In genomic region chr20:44572551-44573500, GRCh38 we compare ENCODE assay signal across 8 cellular contexts. TPM values are rescaled to one million over a fixed set of nuclear protein-coding genes. Genes with fewer than 3 reads are reported as not detected.
DNase-seq lines count a peak whose midpoint lies in the region; ATAC-seq and TF ChIP-seq lines count a peak whose summit lies in the region.

No MANE protein-coding gene starts in this region.

- ATAC-seq in mucosa of descending colon = peak; percentile 44

- TF ChIP-seq CTCF in endodermal cell (conservative IDR thresholded peaks at IDR 0.05) (no peak), mucosa of descending colon (IDR thresholded peaks at IDR 0.05) (no peak)

- H3K27ac Mint-ChIP-seq in endodermal cell = peak overlapping the region; percentile 65

- no peak overlapping the region for H3K9ac ChIP-seq in endodermal cell (ENCODE audit: extremely low read depth, low read length, poor library complexity, severe bottlenecking)

- H3K4me3 Mint-ChIP-seq in endodermal cell = no peak overlapping the region

- H3K9me3 ChIP-seq in endodermal cell (ENCODE audit: control insufficient read depth, low read length) (no peaks in the 10 kb centered on the region), mucosa of descending colon (no peaks in the 10 kb centered on the region)

- no peaks in the 10 kb centered on the region for H3K9me3 Mint-ChIP-seq in endodermal cell

- H3K4me1 Mint-ChIP-seq in endodermal cell = peaks cover 15% of the 10 kb centered on the region

- in situ Hi-C loops in KBM-7 (cut with MboI; ENCODE audit: low pct_unique_long_range_greater_than_20kb, low sequenced_read_pairs) = no loop called here

- H3K36me3 Mint-ChIP-seq in endodermal cell (ENCODE audit: low read depth) = peaks cover 5% of the 10 kb centered on the region

- H3K4me3 ChIP-seq in endodermal cell (ENCODE audit: low read length) (no peak overlapping the region), mucosa of descending colon (no peak overlapping the region)

- no peaks in the 10 kb centered on the region for H3K27me3 Mint-ChIP-seq in endodermal cell (ENCODE audit: insufficient read depth)

- peaks cover 11% of the 10 kb centered on the region for H3K36me3 ChIP-seq in endodermal cell (ENCODE audit: control insufficient read depth, insufficient read depth, low read length)
- H3K36me3 ChIP-seq in mucosa of descending colon (ENCODE audit: low read depth) = no peaks in the 10 kb centered on the region

- H3K27ac ChIP-seq in endodermal cell (ENCODE audit: low read depth, low read length) = peak overlapping the region; percentile 6

- WGBS in endodermal cell (ENCODE audit: insufficient coverage in 1 of 2, insufficient read length in 1 of 2), 2 experiments = 87 to 88% methylated on average over 6 of the region's 6 CpGs

- no peaks in the 10 kb centered on the region for H3K27me3 ChIP-seq in endodermal cell (ENCODE audit: control insufficient read depth, insufficient read depth, low read length, poor library complexity, severe bottlenecking)

- intact Hi-C loops in mucosa of descending colon (cut with DNase I, micrococcal nuclease) = no loop called here

- DNase-seq in A172 (ENCODE audit: low spot score) (peak; percentile 91), M059J (ENCODE audit: low read depth) (peak; percentile 97), endodermal cell (no peak), mucosa of descending colon (no peak), KBM-7 (no peak), SHP77 treated with DMSO at 0.1 percent for 48 hours (lab: John Stamatoyannopoulos, UW) (no peak), LoVo (ENCODE audit: low spot score) (no peak)
- DNase-seq in activated naive CD4-positive, alpha-beta T cell treated with anti-CD3 and anti-CD28 coated beads, Interleukin-2, amount 50 U/mL, for 16 hours = no peak

- peaks cover 3% of the 10 kb centered on the region for H3K4me1 ChIP-seq in endodermal cell (ENCODE audit: control insufficient read depth, insufficient read depth, low read length)
- no peaks in the 10 kb centered on the region for H3K4me1 ChIP-seq in mucosa of descending colon (ENCODE audit: low read depth)

RNA-seq across cellular contexts. Expression of gene PKIG, which starts 9.6 kb away (rescaled TPM):
- total RNA-seq in A172 (2014; rRNA removed; shearing (Covaris generic)) = 139 and 149 TPM in 2 replicates
- 57.9 and 83.1 TPM in 2 replicates for total RNA-seq in M059J (2014; rRNA removed; shearing (Covaris generic))
- total RNA-seq in endodermal cell (10 to 100 TPM; 61.5 to 77.6 TPM), mucosa of descending colon (100 to 1,000 TPM in 1 of 3 donors, 10 to 100 TPM in 2; 39.9 to 101 (median 42.4) TPM)
- 59.0 TPM for polyA plus RNA-seq in endodermal cell (2013, experiment 1 of 2)
- 64.1 TPM for polyA plus RNA-seq in endodermal cell (2013, experiment 2 of 2)

RNA-seq across cellular contexts. Expression of gene SERINC3, which starts 51.0 kb away (rescaled TPM):
- total RNA-seq in A172 (2014; rRNA removed; shearing (Covaris generic)) = 88.0 and 103 TPM in 2 replicates
- 116 and 136 TPM in 2 replicates for total RNA-seq in M059J (2014; rRNA removed; shearing (Covaris generic))
- total RNA-seq in endodermal cell (10 to 100 TPM; 75.6 to 91.3 TPM), mucosa of descending colon (100 to 1,000 TPM; 103 to 128 (median 110) TPM)
- 60.3 TPM for polyA plus RNA-seq in endodermal cell (2013, experiment 1 of 2)
- 61.1 TPM for polyA plus RNA-seq in endodermal cell (2013, experiment 2 of 2)

Comparison
In these comparisons a context has a peak if more than half of its experiments do, and no peak if none do; other contexts are left out.
1. DNase-seq: peak in A172 (single experiment) and M059J (single experiment); none in endodermal cell (single experiment), mucosa of descending colon (0 of 3), activated naive CD4-positive, alpha-beta T cell treated with anti-CD3 and anti-CD28 coated beads, Interleukin-2, amount 50 U/mL, for 16 hours (single experiment), KBM-7 (single experiment), SHP77 treated with DMSO at 0.1 percent for 48 hours (single experiment) and LoVo (single experiment).